ENCODE assay signal across 2 cellular contexts in genomic region chr19:51367565-51368365, GRCh38.
TF ChIP-seq lines count a peak whose summit lies in the region.

No MANE protein-coding gene starts in this region.

TF ChIP-seq in HCT116, 20 proteins besides CTCF, POLR2A, EP300 and RAD21:
- TF ChIP-seq EZH2phosphoT487 (IDR thresholded peaks at IDR 0.05; ENCODE audit: borderline replicate concordance) (no peak), ZFX (IDR thresholded peaks at IDR 0.05) (peak; percentile 52; the same call in 1 of the 2 replicates), POLR2AphosphoS5 (IDR thresholded peaks at IDR 0.05; ENCODE audit: low read depth, low read length) (peak; percentile 75), EGR1 (IDR thresholded peaks at IDR 0.05; ENCODE audit: low read depth) (no peak; the same call in 1 of the 2 replicates), CEBPB (IDR thresholded peaks at IDR 0.05; ENCODE audit: low read depth) (no peak), ATF3 (IDR thresholded peaks at IDR 0.05) (no peak), ZBTB33 (IDR thresholded peaks at IDR 0.05; ENCODE audit: extremely low read depth, insufficient replicate concordance, low read length) (no peak), SRF (IDR thresholded peaks at IDR 0.05; ENCODE audit: low read depth) (no peak), MAX (IDR thresholded peaks at IDR 0.05) (peak; percentile 81), YY1 (IDR thresholded peaks at IDR 0.05; ENCODE audit: extremely low read depth, insufficient replicate concordance, low read depth, low read length) (no peak), SIN3A (IDR thresholded peaks at IDR 0.05; ENCODE audit: low read depth) (peak; percentile 45), SP1 (IDR thresholded peaks at IDR 0.05; ENCODE audit: low read depth) (peak; percentile 69)

TF ChIP-seq in GM12878, 131 proteins besides CTCF, POLR2A, EP300 and RAD21 (continues in another document):
- TF ChIP-seq YY1 (IDR thresholded peaks at IDR 0.05; ENCODE audit: low read depth, low read length) (0 out of 2 replicates have a peak, but pooled peaks have one; percentile 21), BCL11A (IDR thresholded peaks at IDR 0.05; ENCODE audit: low read depth, low read length) (no peak), LARP7 (IDR thresholded peaks at IDR 0.05) (peak; percentile 64), GABPA (IDR thresholded peaks at IDR 0.05; ENCODE audit: low read depth) (no peak), YBX1 (IDR thresholded peaks at IDR 0.05) (no peak), EED (IDR thresholded peaks at IDR 0.05; ENCODE audit: low read depth) (peak; percentile 44), EGR1 (IDR thresholded peaks at IDR 0.05; ENCODE audit: borderline replicate concordance in 1 of 2, low read depth in 2 of 2, low read length in 2 of 2) (0 out of 3 replicates have a peak, but pooled peaks of 1 of the 2 experiments have one; percentile 29), HCFC1 (IDR thresholded peaks at IDR 0.05; ENCODE audit: low read length) (no peak), IRF5 (IDR thresholded peaks at IDR 0.05; ENCODE audit: borderline replicate concordance) (peak; percentile 30; the same call in 1 of the 2 replicates), PKNOX1 (IDR thresholded peaks at IDR 0.05) (peak; percentile 89), BCLAF1 (IDR thresholded peaks at IDR 0.05) (no peak), MLLT1 (IDR thresholded peaks at IDR 0.05) (peak; percentile 28), GATAD2B (conservative IDR thresholded peaks at IDR 0.05; ENCODE audit: low read depth) (peak; percentile 87; the same call in 1 of the 2 replicates), RUNX3 (IDR thresholded peaks at IDR 0.05; ENCODE audit: low read length) (peak; percentile 80), TCF12 (IDR thresholded peaks at IDR 0.05; ENCODE audit: low read depth, low read length) (peak; percentile 8; the same call in 1 of the 2 replicates), NR2C1 (IDR thresholded peaks at IDR 0.05) (no peak), IKZF2 (IDR thresholded peaks at IDR 0.05) (peak; percentile 62 to 73), NR2F1 (conservative IDR thresholded peaks at IDR 0.05) (peak; percentile 38), IKZF1 (conservative IDR thresholded peaks at IDR 0.05) (peak; percentile 75), E2F8 (IDR thresholded peaks at IDR 0.05; ENCODE audit: low read depth, partially characterized antibody) (no peak), CREM (IDR thresholded peaks at IDR 0.05; ENCODE audit: low read depth) (peak; percentile 55; the same call in 1 of the 2 replicates), HDAC2 (IDR thresholded peaks at IDR 0.05) (no peak), ZNF274 (IDR thresholded peaks at IDR 0.05; ENCODE audit: insufficient read depth, insufficient read length) (no peak), ATF7 (IDR thresholded peaks at IDR 0.05; ENCODE audit: low read depth) (0 out of 2 replicates have a peak, but pooled peaks have one; percentile 16), E4F1 (IDR thresholded peaks at IDR 0.05; ENCODE audit: borderline replicate concordance, partially characterized antibody) (no peak), HDGF (IDR thresholded peaks at IDR 0.05) (peak; percentile 100), BACH1 (IDR thresholded peaks at IDR 0.05; ENCODE audit: borderline replicate concordance) (peak; percentile 80), BHLHE40 (IDR thresholded peaks at IDR 0.05; ENCODE audit: borderline replicate concordance in 1 of 2, low read depth in 2 of 2, low read length in 1 of 2) (peak; percentile 31 to 49; a peak in 3 of 4 replicates), PAX5 (IDR thresholded peaks at IDR 0.05; ENCODE audit: borderline replicate concordance, low read depth, low read length) (0 out of 2 replicates have a peak, but pooled peaks have one; percentile 26), SMC3 (IDR thresholded peaks at IDR 0.05; ENCODE audit: borderline replicate concordance, low read length) (0 out of 2 replicates have a peak, but pooled peaks have one; percentile 4), RELA (IDR thresholded peaks at IDR 0.05; ENCODE audit: borderline replicate concordance, partially characterized antibody) (peak; percentile 66), MYC (IDR thresholded peaks at IDR 0.05; ENCODE audit: insufficient read depth, insufficient read length, insufficient replicate concordance, low read length, severe bottlenecking) (peak; percentile 7), IRF4 (IDR thresholded peaks at IDR 0.05; ENCODE audit: low read depth, low read length) (no peak), ZSCAN29 (IDR thresholded peaks at IDR 0.05) (no peak), MXI1 (IDR thresholded peaks at IDR 0.05; ENCODE audit: low read depth, low read length) (peak; percentile 71), ELK1 (IDR thresholded peaks at IDR 0.05; ENCODE audit: low read depth, low read length) (0 out of 2 replicates have a peak, but pooled peaks have one; percentile 25), NR2C2 (IDR thresholded peaks at IDR 0.05; ENCODE audit: borderline replicate concordance, control insufficient read depth, insufficient read length, low read depth) (no peak), CREB1 (IDR thresholded peaks at IDR 0.05; ENCODE audit: low read depth) (peak; percentile 64; the same call in 1 of the 2 replicates), POU2F2 (IDR thresholded peaks at IDR 0.05; ENCODE audit: borderline replicate concordance, low read depth, low read length) (no peak), DPF2 (IDR thresholded peaks at IDR 0.05) (peak; percentile 80), TCF7 (IDR thresholded peaks at IDR 0.05; ENCODE audit: borderline replicate concordance) (no peak), ZNF207 (IDR thresholded peaks at IDR 0.05; ENCODE audit: borderline replicate concordance) (peak; percentile 67; the same call in 1 of the 2 replicates), NBN (IDR thresholded peaks at IDR 0.05) (peak; percentile 60), NKRF (conservative IDR thresholded peaks at IDR 0.05) (peak; percentile 73)
